8 cellular contexts compared by ENCODE assay signal in the genomic region with DNA sequence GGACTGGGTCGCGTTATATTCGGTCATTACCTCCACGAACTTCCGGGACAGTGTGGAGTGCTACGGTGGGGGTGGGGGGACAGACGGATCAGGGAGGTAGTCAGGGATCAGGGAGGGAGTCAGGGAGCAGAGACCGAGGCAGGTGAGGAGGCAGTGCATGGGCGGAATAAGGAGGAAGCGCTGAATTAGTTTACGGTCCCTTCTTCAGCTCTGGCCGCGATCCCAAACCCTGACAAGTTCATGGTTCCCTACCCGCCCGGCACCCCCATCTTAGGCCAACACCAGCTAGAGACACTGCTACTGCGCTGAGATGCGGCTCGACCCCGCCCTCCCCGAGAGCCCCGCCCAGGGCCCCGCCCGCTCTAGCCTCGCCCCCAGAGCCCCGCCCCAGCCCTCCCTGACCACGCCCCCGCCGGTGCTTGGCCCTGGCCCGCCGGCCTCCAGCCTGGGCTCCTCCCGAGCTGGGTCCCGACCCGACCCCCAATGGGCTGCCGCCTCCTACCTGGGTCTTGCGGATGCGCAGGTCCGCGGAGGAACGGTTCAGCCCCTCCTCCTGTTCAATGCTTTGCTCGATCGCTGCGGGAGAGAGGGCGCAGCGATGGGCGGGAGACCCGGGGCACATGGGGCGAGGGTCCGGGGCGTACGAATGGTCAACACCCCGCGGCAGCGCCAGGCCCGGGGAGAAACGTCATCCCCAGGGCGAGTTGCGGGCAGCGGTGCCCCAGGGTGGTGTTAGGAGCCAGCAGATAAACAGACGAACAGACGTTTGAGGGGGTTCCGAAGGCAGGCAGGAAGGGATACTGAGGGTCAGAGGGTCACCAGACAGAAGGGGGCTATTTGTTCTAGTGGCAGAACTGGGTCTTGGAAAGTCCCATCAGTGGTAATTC. TPM values are rescaled to one million over a fixed set of nuclear protein-coding genes. Genes with fewer than 3 reads are reported as not detected.
DNase-seq lines count a peak whose midpoint lies in the region; ATAC-seq and TF ChIP-seq lines count a peak whose summit lies in the region.

No MANE protein-coding gene starts in this region.

- WGBS in spleen, 5 donors, result 4 to 10% (median 5%) methylated on average over 35 to 61 of the region's 61 CpGs

- H3K9me3 ChIP-seq in iPS-15b (ENCODE audit: control insufficient read depth, insufficient read depth, low read length), result no peaks in the 10 kb centered on the region
- H3K9me3 ChIP-seq in spleen, result no peaks in the 10 kb centered on the region

- ATAC-seq in GM21515 (IDR thresholded peaks at IDR 0.05; ENCODE audit: unreplicated experiment) (peak; percentile 78), GM19467 (IDR thresholded peaks at IDR 0.05; ENCODE audit: unreplicated experiment) (no peak)

- H3K4me1 ChIP-seq in iPS-15b (ENCODE audit: control insufficient read depth, insufficient read depth, low read length) (peaks cover 12% of the 10 kb centered on the region), spleen (peaks cover 0 to 28% (median 17%) of the 10 kb centered on the region in 6 donors)

- no peak overlapping the region for H3K9ac ChIP-seq in iPS-15b (ENCODE audit: low read depth, low read length)

- intact Hi-C loops in spleen (cut with DNase I; ENCODE audit: low total_unique reads), result no loop called here

- TF ChIP-seq RAD21 in Ishikawa (IDR thresholded peaks at IDR 0.05; ENCODE audit: low read depth), result no peak

- no peak for TF ChIP-seq CTCF in astrocyte of the spinal cord (IDR thresholded peaks at IDR 0.05; ENCODE audit: low read depth, low read length)
- no peak for TF ChIP-seq CTCF in spleen (IDR thresholded peaks at IDR 0.05 in 8 of 11, conservative IDR thresholded peaks at IDR 0.05 in 3 of 11)

- no peak for TF ChIP-seq EP300 in Ishikawa (IDR thresholded peaks at IDR 0.05; ENCODE audit: borderline replicate concordance)

- H3K4me3 ChIP-seq in astrocyte of the spinal cord (ENCODE audit: low read depth, low read length), result peak overlapping the region; percentile 46
- H3K4me3 ChIP-seq in iPS-15b (ENCODE audit: low read depth, low read length), result peak overlapping the region; percentile 83
- peak overlapping the region; percentile 28 to 76 (median 44) for H3K4me3 ChIP-seq in spleen

- no peaks in the 10 kb centered on the region for H3K27me3 ChIP-seq in iPS-15b (ENCODE audit: control insufficient read depth, insufficient read depth, low read length)
- H3K27me3 ChIP-seq in spleen (replicated peaks in 1 of 7), result peaks cover 0 to 10% (median 0%) of the 10 kb centered on the region in 7 donors

- DNase-seq in COLO829 (ENCODE audit: low spot score) (peak; percentile 92), T-helper 9 cell (peak; percentile 84), astrocyte of the spinal cord (ENCODE audit: low read depth, low spot score) (peak; percentile 53), spleen (peak; percentile 96)

- TF ChIP-seq POLR2A in spleen (IDR thresholded peaks at IDR 0.05), result peak in 2 of 3 donors; percentile 12 to 30

- peak overlapping the region; percentile 11 to 90 (median 79) for H3K27ac ChIP-seq in spleen

- in situ Hi-C loops in astrocyte of the spinal cord (cut with HindIII; ENCODE audit: low sequenced_read_pairs), result no loop called here

- H3K36me3 ChIP-seq in iPS-15b (ENCODE audit: control insufficient read depth, insufficient read depth, low read length) (no peaks in the 10 kb centered on the region), spleen (no peaks in the 10 kb centered on the region)

TF ChIP-seq in Ishikawa, 13 proteins besides CTCF, POLR2A, EP300 and RAD21:
- TF ChIP-seq, protein P1, sequence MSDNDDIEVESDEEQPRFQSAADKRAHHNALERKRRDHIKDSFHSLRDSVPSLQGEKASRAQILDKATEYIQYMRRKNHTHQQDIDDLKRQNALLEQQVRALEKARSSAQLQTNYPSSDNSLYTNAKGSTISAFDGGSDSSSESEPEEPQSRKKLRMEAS (IDR thresholded peaks at IDR 0.05), result 0 out of 2 replicates have a peak, but pooled peaks have one; percentile 15
- TF ChIP-seq TCF12 (IDR thresholded peaks at IDR 0.05; ENCODE audit: low read depth) (no peak), FOXM1 (IDR thresholded peaks at IDR 0.05; ENCODE audit: borderline replicate concordance, low read depth) (no peak), CREB1 (IDR thresholded peaks at IDR 0.05; ENCODE audit: low read depth) (no peak), YY1 (IDR thresholded peaks at IDR 0.05; ENCODE audit: low read depth) (no peak), CEBPB (IDR thresholded peaks at IDR 0.05) (no peak), ZBTB7A (IDR thresholded peaks at IDR 0.05; ENCODE audit: low read depth) (peak; percentile 76; the same call in 1 of the 2 replicates), TEAD4 (IDR thresholded peaks at IDR 0.05) (no peak), TAF1 (IDR thresholded peaks at IDR 0.05; ENCODE audit: low read depth) (peak; percentile 29; the same call in 1 of the 2 replicates), EGR1 (IDR thresholded peaks at IDR 0.05) (no peak), NFIC (IDR thresholded peaks at IDR 0.05) (no peak)
- TF ChIP-seq, protein P2, sequence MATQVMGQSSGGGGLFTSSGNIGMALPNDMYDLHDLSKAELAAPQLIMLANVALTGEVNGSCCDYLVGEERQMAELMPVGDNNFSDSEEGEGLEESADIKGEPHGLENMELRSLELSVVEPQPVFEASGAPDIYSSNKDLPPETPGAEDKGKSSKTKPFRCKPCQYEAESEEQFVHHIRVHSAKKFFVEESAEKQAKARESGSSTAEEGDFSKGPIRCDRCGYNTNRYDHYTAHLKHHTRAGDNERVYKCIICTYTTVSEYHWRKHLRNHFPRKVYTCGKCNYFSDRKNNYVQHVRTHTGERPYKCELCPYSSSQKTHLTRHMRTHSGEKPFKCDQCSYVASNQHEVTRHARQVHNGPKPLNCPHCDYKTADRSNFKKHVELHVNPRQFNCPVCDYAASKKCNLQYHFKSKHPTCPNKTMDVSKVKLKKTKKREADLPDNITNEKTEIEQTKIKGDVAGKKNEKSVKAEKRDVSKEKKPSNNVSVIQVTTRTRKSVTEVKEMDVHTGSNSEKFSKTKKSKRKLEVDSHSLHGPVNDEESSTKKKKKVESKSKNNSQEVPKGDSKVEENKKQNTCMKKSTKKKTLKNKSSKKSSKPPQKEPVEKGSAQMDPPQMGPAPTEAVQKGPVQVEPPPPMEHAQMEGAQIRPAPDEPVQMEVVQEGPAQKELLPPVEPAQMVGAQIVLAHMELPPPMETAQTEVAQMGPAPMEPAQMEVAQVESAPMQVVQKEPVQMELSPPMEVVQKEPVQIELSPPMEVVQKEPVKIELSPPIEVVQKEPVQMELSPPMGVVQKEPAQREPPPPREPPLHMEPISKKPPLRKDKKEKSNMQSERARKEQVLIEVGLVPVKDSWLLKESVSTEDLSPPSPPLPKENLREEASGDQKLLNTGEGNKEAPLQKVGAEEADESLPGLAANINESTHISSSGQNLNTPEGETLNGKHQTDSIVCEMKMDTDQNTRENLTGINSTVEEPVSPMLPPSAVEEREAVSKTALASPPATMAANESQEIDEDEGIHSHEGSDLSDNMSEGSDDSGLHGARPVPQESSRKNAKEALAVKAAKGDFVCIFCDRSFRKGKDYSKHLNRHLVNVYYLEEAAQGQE (IDR thresholded peaks at IDR 0.05; ENCODE audit: low read depth), result no peak
- TF ChIP-seq, protein P3, sequence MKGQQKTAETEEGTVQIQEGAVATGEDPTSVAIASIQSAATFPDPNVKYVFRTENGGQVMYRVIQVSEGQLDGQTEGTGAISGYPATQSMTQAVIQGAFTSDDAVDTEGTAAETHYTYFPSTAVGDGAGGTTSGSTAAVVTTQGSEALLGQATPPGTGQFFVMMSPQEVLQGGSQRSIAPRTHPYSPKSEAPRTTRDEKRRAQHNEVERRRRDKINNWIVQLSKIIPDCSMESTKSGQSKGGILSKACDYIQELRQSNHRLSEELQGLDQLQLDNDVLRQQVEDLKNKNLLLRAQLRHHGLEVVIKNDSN (IDR thresholded peaks at IDR 0.05), result no peak

RNA-seq across cellular contexts. Expression of a gene that starts 12.2 kb away (rescaled TPM):
- 10 to 100 TPM; 11.0 to 24.5 (median 18.6) TPM for total RNA-seq in spleen
- polyA plus RNA-seq in spleen, result 10 to 100 TPM in 1 of 3 donors, 1 to 10 TPM in 2; 5.3 to 19.4 (median 6.7) TPM

RNA-seq across cellular contexts. Expression of a gene that starts 13.2 kb away (rescaled TPM):
- total RNA-seq in spleen, result 1 to 10 TPM in 5 of 7 donors, under 1 TPM in 2; 0.46 to 4.2 (median 1.8) TPM
- 1 to 10 TPM in 1 of 3 donors, under 1 TPM in 2; 0.29 to 1.2 (median 0.43) TPM for polyA plus RNA-seq in spleen

RNA-seq across cellular contexts. Expression of a gene that starts 36.1 kb away (rescaled TPM):
- total RNA-seq in spleen, result 100 to 1,000 TPM in 2 of 7 donors, 10 to 100 TPM in 5; 54.0 to 118 (median 75.7) TPM
- polyA plus RNA-seq in spleen, result 100 to 1,000 TPM in 2 of 3 donors, 10 to 100 TPM in 1; 55.3 to 135 (median 131) TPM

RNA-seq across cellular contexts. Expression of a gene that starts 39.7 kb away (rescaled TPM):
- total RNA-seq in spleen, result 10 to 100 TPM; 10.1 to 24.9 (median 19.8) TPM
- polyA plus RNA-seq in spleen, result 10 to 100 TPM in 1 of 3 donors, 1 to 10 TPM in 2; 4.8 to 15.0 (median 8.8) TPM

RNA-seq across cellular contexts. Expression of a gene that starts 48.4 kb away (rescaled TPM):
- 10 to 100 TPM; 20.7 to 44.8 (median 29.8) TPM for total RNA-seq in spleen
- polyA plus RNA-seq in spleen, result 10 to 100 TPM; 22.2 to 26.2 (median 22.5) TPM
